8 cellular contexts compared by ENCODE assay signal in the genomic region with DNA sequence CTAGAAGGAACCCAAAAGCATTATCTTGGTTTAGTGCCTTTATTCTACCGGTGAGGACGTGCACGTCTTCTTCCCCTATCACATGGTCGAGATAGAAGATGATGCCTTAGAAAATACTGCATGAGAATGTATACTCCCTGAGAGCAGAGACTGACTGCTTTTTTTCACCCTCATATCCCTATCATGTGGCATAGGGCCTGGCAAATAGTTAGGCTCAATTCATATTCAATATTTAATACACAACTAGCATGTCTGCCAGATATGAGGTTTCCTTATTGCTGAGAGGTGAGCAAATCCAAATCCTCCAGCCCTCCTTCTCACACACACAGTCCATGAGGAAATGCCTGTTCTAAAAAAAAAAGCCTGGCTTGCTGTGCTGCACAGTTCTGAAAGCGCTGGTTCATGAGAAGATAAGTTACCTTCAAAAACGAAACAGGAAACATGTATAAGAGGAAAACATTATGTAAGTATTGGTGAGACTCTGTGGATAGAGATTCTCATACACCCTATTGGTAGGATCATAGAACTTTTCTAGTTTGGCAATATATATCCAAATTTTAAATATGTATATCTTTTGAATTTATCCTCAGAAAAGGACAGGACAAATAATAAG. TPM values are rescaled to one million over a fixed set of nuclear protein-coding genes. Genes with fewer than 3 reads are reported as not detected.
DNase-seq lines count a peak whose midpoint lies in the region; ATAC-seq lines count a peak whose summit lies in the region.
"Had no signal": no experiment of that assay in that cellular context is flagged by ENCODE, and none has a peak within 500 bp of the region (broad histone marks: within the 10 kb centered on the region; RNA-seq: fewer than 3 reads in every experiment).

No MANE protein-coding gene starts in this region.

- H3K27ac Mint-ChIP-seq in activated naive CD4-positive, alpha-beta T cell treated with anti-CD3 and anti-CD28 coated beads, Interleukin-2, amount 50 U/mL, for 72 hours, result peak overlapping the region; percentile 71 to 72
- H3K27ac Mint-ChIP-seq: nephron had no signal

- ATAC-seq in GM19395 (IDR thresholded peaks at IDR 0.05; ENCODE audit: unreplicated experiment) (peak; percentile 92), HG03469 (IDR thresholded peaks at IDR 0.05; ENCODE audit: unreplicated experiment) (peak; percentile 74)
- peak; percentile 81 to 82 for ATAC-seq in activated naive CD4-positive, alpha-beta T cell treated with anti-CD3 and anti-CD28 coated beads, Interleukin-2, amount 50 U/mL, for 72 hours

- H3K9me3 Mint-ChIP-seq in activated naive CD4-positive, alpha-beta T cell treated with anti-CD3 and anti-CD28 coated beads, Interleukin-2, amount 50 U/mL, for 72 hours, result peaks cover 4 to 10% of the 10 kb centered on the region in 2 donors

- H3K36me3 Mint-ChIP-seq in activated naive CD4-positive, alpha-beta T cell treated with anti-CD3 and anti-CD28 coated beads, Interleukin-2, amount 50 U/mL, for 72 hours, result peaks cover 0 to 8% of the 10 kb centered on the region in 2 donors

- DNase-seq in activated naive CD4-positive, alpha-beta T cell treated with anti-CD3 and anti-CD28 coated beads, Interleukin-2, amount 50 U/mL, for 72 hours (ENCODE audit: low spot score in 2 of 2), result no peak
- DNase-seq in pons (ENCODE audit: low spot score) (peak; percentile 16), SW480 (ENCODE audit: low spot score) (no peak), NCI-H146 (lab: John Stamatoyannopoulos, UW) (no peak), NCI-H2107 treated with DMSO at 0.1 percent for 48 hours (lab: John Stamatoyannopoulos, UW; ENCODE audit: unreplicated experiment) (no peak)

RNA-seq across cellular contexts. Expression of a gene that starts 15.5 kb away (rescaled TPM):
- total RNA-seq in activated naive CD4-positive, alpha-beta T cell treated with anti-CD3 and anti-CD28 coated beads, Interleukin-2, amount 50 U/mL, for 72 hours, result 10 to 100 TPM; 46.3 to 75.8 TPM
